Comparison of ENCODE assay signal across 11 cellular contexts in genomic region chr5:151896041-151896691, GRCh38. TPM values are rescaled to one million over a fixed set of nuclear protein-coding genes. Genes with fewer than 3 reads are reported as not detected.
DNase-seq lines count a peak whose midpoint lies in the region; ATAC-seq, FAIRE-seq and TF ChIP-seq lines count a peak whose summit lies in the region.
"Had no signal": no experiment of that assay in that cellular context is flagged by ENCODE, and none has a peak within 500 bp of the region (broad histone marks: within the 10 kb centered on the region; RNA-seq: fewer than 3 reads in every experiment).

No MANE protein-coding gene starts in this region.

- peaks cover 5% of the 10 kb centered on the region for H3K4me1 ChIP-seq in mesodermal cell (ENCODE audit: control insufficient read depth, insufficient read depth, low read length, poor library complexity, severe bottlenecking)

- no peaks in the 10 kb centered on the region for H3K36me3 ChIP-seq in bronchial epithelial cell (ENCODE audit: control insufficient read depth, insufficient read depth, low read length)
- no peaks in the 10 kb centered on the region for H3K36me3 ChIP-seq in mesodermal cell (ENCODE audit: control insufficient read depth, insufficient read depth, low read length)
- H3K36me3 ChIP-seq: upper lobe of right lung had no signal

- H3K9me3 Mint-ChIP-seq in activated T-helper 1 cell treated with anti-CD3 and anti-CD28 coated beads, Interleukin-12 subunit alpha, Interleukin-12 subunit beta, Interleukin-2, Interleukin-4 antibody, amounts not matched to agents 30 ng/mL and 10 ng/mL and 1 ng/mL, durations not matched to agents 14 hours and 24 hours and 36 hours, result no peaks in the 10 kb centered on the region

- TF ChIP-seq CTCF in bronchial epithelial cell (IDR thresholded peaks at IDR 0.05; ENCODE audit: insufficient read depth, low read length, severe bottlenecking), result no peak

- no peaks in the 10 kb centered on the region for H3K4me1 Mint-ChIP-seq in activated T-helper 1 cell treated with anti-CD3 and anti-CD28 coated beads, Interleukin-12 subunit alpha, Interleukin-12 subunit beta, Interleukin-2, Interleukin-4 antibody, amounts not matched to agents 30 ng/mL and 10 ng/mL and 1 ng/mL, durations not matched to agents 14 hours and 24 hours and 36 hours (ENCODE audit: low read depth)

- H3K4me3 ChIP-seq in bronchial epithelial cell (ENCODE audit: low read depth, low read length) (no peak overlapping the region), mesodermal cell (ENCODE audit: extremely low read depth, insufficient read depth, low read length, poor library complexity, severe bottlenecking) (no peak overlapping the region)
- H3K4me3 ChIP-seq: upper lobe of right lung had no signal

- DNase-seq in DMS79 treated with DMSO at 0.1 percent for 48 hours (lab: John Stamatoyannopoulos, UW) (peak; percentile 83), NCI-H187 treated with DMSO at 0.1 percent for 48 hours (lab: John Stamatoyannopoulos, UW) (peak; percentile 55), bronchial epithelial cell (ENCODE audit: low read depth) (peak; percentile 92)
- DNase-seq in activated T-helper 1 cell treated with anti-CD3 and anti-CD28 coated beads, Interleukin-12 subunit alpha, Interleukin-12 subunit beta, Interleukin-2, Interleukin-4 antibody, amounts not matched to agents 30 ng/mL and 10 ng/mL and 1 ng/mL, durations not matched to agents 14 hours and 24 hours and 36 hours (ENCODE audit: low spot score), result no peak
- DNase-seq: stimulated activated CD4-positive, alpha-beta T cell treated with anti-CD3 and anti-CD28 coated beads, Interleukin-1b, Interleukin-23, amount 100 ng/mL, for 48 hours; upper lobe of right lung had no signal

- ATAC-seq in GM19395 (IDR thresholded peaks at IDR 0.05; ENCODE audit: unreplicated experiment) (no peak), GM18861 (IDR thresholded peaks at IDR 0.05; ENCODE audit: unreplicated experiment) (no peak), GM21737 (IDR thresholded peaks at IDR 0.05; ENCODE audit: unreplicated experiment) (no peak)

- no peaks in the 10 kb centered on the region for H3K36me3 Mint-ChIP-seq in activated T-helper 1 cell treated with anti-CD3 and anti-CD28 coated beads, Interleukin-12 subunit alpha, Interleukin-12 subunit beta, Interleukin-2, Interleukin-4 antibody, amounts not matched to agents 30 ng/mL and 10 ng/mL and 1 ng/mL, durations not matched to agents 14 hours and 24 hours and 36 hours (ENCODE audit: low read depth)

- FAIRE-seq in bronchial epithelial cell (lab: Jason Lieb, UNC), result no peak
- FAIRE-seq: G401.6 had no signal

- H3K27me3 ChIP-seq in bronchial epithelial cell (ENCODE audit: control insufficient read depth, insufficient read depth, low read length), result no peaks in the 10 kb centered on the region
- H3K27me3 ChIP-seq: upper lobe of right lung had no signal

- H3K9me3 ChIP-seq in mesodermal cell (ENCODE audit: control insufficient read depth, low read length), result no peaks in the 10 kb centered on the region
- H3K9me3 ChIP-seq: upper lobe of right lung had no signal

- WGBS in mesodermal cell (ENCODE audit: insufficient coverage in 2 of 2), 2 experiments, result 0 to 51% methylated on average over 1 to 2 of the region's 3 CpGs

- intact Hi-C loops in activated T-helper 1 cell treated with anti-CD3 and anti-CD28 coated beads, Interleukin-12 subunit alpha, Interleukin-12 subunit beta, Interleukin-2, Interleukin-4 antibody, amounts not matched to agents 30 ng/mL and 10 ng/mL and 1 ng/mL, durations not matched to agents 14 hours and 24 hours and 36 hours (cut with micrococcal nuclease), result no loop called here

- H3K4me3 Mint-ChIP-seq in activated T-helper 1 cell treated with anti-CD3 and anti-CD28 coated beads, Interleukin-12 subunit alpha, Interleukin-12 subunit beta, Interleukin-2, Interleukin-4 antibody, amounts not matched to agents 30 ng/mL and 10 ng/mL and 1 ng/mL, durations not matched to agents 14 hours and 24 hours and 36 hours, result no peak overlapping the region

- H3K27ac Mint-ChIP-seq in activated T-helper 1 cell treated with anti-CD3 and anti-CD28 coated beads, Interleukin-12 subunit alpha, Interleukin-12 subunit beta, Interleukin-2, Interleukin-4 antibody, amounts not matched to agents 30 ng/mL and 10 ng/mL and 1 ng/mL, durations not matched to agents 14 hours and 24 hours and 36 hours, result no peak overlapping the region

- peak overlapping the region; percentile 51 for H3K27ac ChIP-seq in mesodermal cell (ENCODE audit: low read depth, low read length, severe bottlenecking)
- H3K27ac ChIP-seq: upper lobe of right lung had no signal

- H3K27me3 Mint-ChIP-seq in activated T-helper 1 cell treated with anti-CD3 and anti-CD28 coated beads, Interleukin-12 subunit alpha, Interleukin-12 subunit beta, Interleukin-2, Interleukin-4 antibody, amounts not matched to agents 30 ng/mL and 10 ng/mL and 1 ng/mL, durations not matched to agents 14 hours and 24 hours and 36 hours (ENCODE audit: insufficient read depth), result peaks cover 4% of the 10 kb centered on the region

RNA-seq across cellular contexts. Expression of gene GLRA1, which starts 28.5 kb away (rescaled TPM):
- total RNA-seq in bronchial epithelial cell, result not detected in 2 replicates
- 0.26 TPM for polyA plus RNA-seq in mesodermal cell (2013, experiment 1 of 2)
- 0.20 TPM for polyA plus RNA-seq in mesodermal cell (2013, experiment 2 of 2)
- not detected in 2 replicates for total RNA-seq in activated T-helper 1 cell treated with anti-CD3 and anti-CD28 coated beads, Interleukin-12 subunit alpha, Interleukin-12 subunit beta, Interleukin-2, Interleukin-4 antibody, amounts not matched to agents 30 ng/mL and 10 ng/mL and 1 ng/mL, durations not matched to agents 14 hours and 24 hours and 36 hours
- total RNA-seq: upper lobe of right lung had no signal
